22 cellular contexts compared by ENCODE assay signal in the genomic region with DNA sequence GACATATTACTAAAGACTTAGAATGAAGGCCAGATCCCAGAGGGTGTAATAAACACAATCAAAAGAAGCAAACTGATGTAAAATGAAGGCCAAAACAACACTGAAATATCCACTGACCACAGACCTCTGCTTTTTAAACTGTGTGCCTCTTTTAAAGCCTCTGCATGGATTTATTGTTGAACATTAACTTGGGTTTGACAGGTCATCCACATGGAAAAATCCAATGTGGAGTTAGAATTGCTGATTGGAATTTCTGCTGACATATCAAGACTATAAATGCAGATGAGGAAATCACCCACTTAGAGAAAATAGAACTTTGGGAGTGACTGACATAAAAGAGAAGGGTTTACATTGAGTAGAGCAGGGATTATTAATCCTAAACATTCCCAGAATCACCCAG.
A peak's percentile ranks its signal among the peaks of the same experiment; 100 is the strongest.
DNase-seq lines count a peak whose midpoint lies in the region; ATAC-seq, FAIRE-seq and TF ChIP-seq lines count a peak whose summit lies in the region.
"Had no signal": no experiment of that assay in that cellular context is flagged by ENCODE, and none has a peak within 500 bp of the region (broad histone marks: within the 10 kb centered on the region; RNA-seq: fewer than 3 reads in every experiment).

No MANE protein-coding gene starts in this region.

- peak overlapping the region; percentile 66 for H3K27ac Mint-ChIP-seq in progenitor cell of endocrine pancreas
- H3K27ac Mint-ChIP-seq: CD4-positive, alpha-beta T cell; IgD-negative memory B cell had no signal

- FAIRE-seq in islet of Langerhans (lab: Jason Lieb, UNC) = peak; percentile 68
- FAIRE-seq: GM12891, GM19239 had no signal

- TF ChIP-seq CTCF in right lobe of liver (IDR thresholded peaks at IDR 0.05) (no peak), progenitor cell of endocrine pancreas (IDR thresholded peaks at IDR 0.05; ENCODE audit: unreplicated experiment) (no peak), adrenal gland (IDR thresholded peaks at IDR 0.05) (no peak)

- H3K27ac ChIP-seq in right lobe of liver (peak overlapping the region in 2 of 3 donors; percentile 51 to 69), adrenal gland (no peak overlapping the region)
- H3K27ac ChIP-seq: GM23248 had no signal

- intact Hi-C loops in right lobe of liver (cut with DNase I) (no loop called here), adrenal gland (cut with DNase I) (no loop called here)

- H3K36me3 ChIP-seq in right lobe of liver = no peaks in the 10 kb centered on the region
- H3K36me3 ChIP-seq in adrenal gland (replicated peaks in 1 of 2) = no peaks in the 10 kb centered on the region

- H3K9me3 Mint-ChIP-seq in progenitor cell of endocrine pancreas (ENCODE audit: low read depth) = peaks cover 7% of the 10 kb centered on the region

- peaks cover 33% of the 10 kb centered on the region for H3K4me1 Mint-ChIP-seq in progenitor cell of endocrine pancreas (ENCODE audit: low read depth)
- H3K4me1 Mint-ChIP-seq: IgD-negative memory B cell had no signal

- no peaks in the 10 kb centered on the region for H3K27me3 Mint-ChIP-seq in progenitor cell of endocrine pancreas
- H3K27me3 Mint-ChIP-seq: CD4-positive, alpha-beta T cell; IgD-negative memory B cell had no signal

- no peak overlapping the region for H3K4me3 ChIP-seq in right lobe of liver
- no peak overlapping the region for H3K4me3 ChIP-seq in adrenal gland
- H3K4me3 ChIP-seq: GM23248 had no signal

- H3K4me3 Mint-ChIP-seq in progenitor cell of endocrine pancreas (ENCODE audit: low read depth) = peak overlapping the region; percentile 18
- H3K4me3 Mint-ChIP-seq: CD4-positive, alpha-beta T cell; IgD-negative memory B cell had no signal

- TF ChIP-seq POLR2A in right lobe of liver (IDR thresholded peaks at IDR 0.05) (no peak), adrenal gland (IDR thresholded peaks at IDR 0.05) (no peak)

- DNase-seq in HuH-7 (ENCODE audit: low spot score) (peak; percentile 12), right lobe of liver (no peak), progenitor cell of endocrine pancreas (ENCODE audit: low spot score, unreplicated experiment) (no peak), OCI-M1 (lab: John Stamatoyannopoulos, UW) (no peak), adrenal gland (no peak)
- DNase-seq in activated T-cell treated with anti-CD3 and anti-CD28 coated beads, Interleukin-2, amount 50 U/mL, for 1 hour = no peak
- no peak for DNase-seq in stimulated activated naive CD8-positive, alpha-beta T cell treated with anti-CD3 and anti-CD28 coated beads, Interleukin-15, Interleukin-2, amounts not matched to agents 100 U/mL and 50 U/mL, for 24 hours
- DNase-seq: Caco-2; CD4-positive, alpha-beta T cell; DMS53; GM23248; HCEC 1CT; MM.1S; NCI-H1092 treated with DMSO at 0.1 percent for 48 hours; NCI-H146; NCI-H2081; NCI-H2171 treated with DMSO at 0.1 percent for 48 hours; Right ventricle myocardium superior had no signal

- peak; percentile 73 to 85 (median 76) for ATAC-seq in right lobe of liver
- ATAC-seq in stimulated activated naive CD8-positive, alpha-beta T cell treated with anti-CD3 and anti-CD28 coated beads, Interleukin-15, Interleukin-2, amounts not matched to agents 100 U/mL and 50 U/mL, for 24 hours = no peak

- H3K36me3 Mint-ChIP-seq in progenitor cell of endocrine pancreas (ENCODE audit: insufficient read depth) = no peaks in the 10 kb centered on the region

- H3K4me1 ChIP-seq in right lobe of liver (peaks cover 0 to 21% (median 0%) of the 10 kb centered on the region in 4 donors), adrenal gland (replicated peaks in 1 of 2) (peaks cover 0 to 5% of the 10 kb centered on the region in 2 donors)

- H3K27me3 ChIP-seq in right lobe of liver (no peaks in the 10 kb centered on the region), adrenal gland (no peaks in the 10 kb centered on the region)

- H3K9me3 ChIP-seq in right lobe of liver = no peaks in the 10 kb centered on the region
- H3K9me3 ChIP-seq in adrenal gland (replicated peaks in 1 of 3) = no peaks in the 10 kb centered on the region
- H3K9me3 ChIP-seq: Caco-2 had no signal

Comparison
In these comparisons a context has a peak if more than half of its experiments do, and no peak if none do; other contexts are left out.
1. H3K27ac ChIP-seq: peak in right lobe of liver (2 of 3); none in adrenal gland (0 of 5).